Comparison of ENCODE assay signal across 8 cellular contexts in the genomic region with DNA sequence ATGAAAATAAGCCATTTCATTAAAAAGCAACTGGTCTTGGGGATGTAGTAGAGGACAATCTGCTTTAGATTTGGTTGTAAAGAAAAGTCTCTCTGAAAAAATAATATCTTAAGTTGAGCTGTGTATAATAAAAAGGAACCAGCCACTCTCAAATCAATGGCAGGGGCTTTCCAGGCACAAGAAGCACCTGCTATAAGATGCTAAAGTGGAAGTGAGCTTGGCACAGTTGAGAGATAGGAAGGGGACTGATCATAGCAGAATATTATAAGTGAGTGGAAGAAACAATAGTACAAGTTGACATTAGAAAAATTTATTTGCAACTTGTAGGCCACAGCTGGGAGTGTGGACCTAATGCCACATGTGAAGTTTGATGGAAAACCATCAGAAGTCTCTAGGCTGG. TPM values are rescaled to one million over a fixed set of nuclear protein-coding genes. Genes with fewer than 3 reads are reported as not detected.
"Had no signal": no experiment of that assay in that cellular context is flagged by ENCODE, and none has a peak within 500 bp of the region (broad histone marks: within the 10 kb centered on the region; RNA-seq: fewer than 3 reads in every experiment).

No MANE protein-coding gene starts in this region.

- H3K27ac Mint-ChIP-seq: GM23338, H9 had no signal

- FAIRE-seq: H1, H54, HTR-8/SVneo, K562 had no signal

- DNase-seq: H9, HCEC 1CT, IMR-90 had no signal

- H3K4me3 Mint-ChIP-seq: GM23338, H9 had no signal

- H2AFZ ChIP-seq: GM23338 had no signal

- H3K4me2 ChIP-seq: GM23338 had no signal

- H3K4me1 Mint-ChIP-seq: GM23338, H9 had no signal

- H3K4me3 ChIP-seq: GM23338, K562 had no signal

- ATAC-seq: GM23338, K562 had no signal

- H3K9me3 Mint-ChIP-seq: GM23338, H9 had no signal

RNA-seq across cellular contexts. Expression of gene SPINK5, which starts 28.1 kb away (rescaled TPM):
- total RNA-seq: IMR-90 had no signal
- polyA plus RNA-seq: IMR-90 had no signal
